Comparison of ENCODE assay signal across 1 cellular context in genomic region chr12:128789356-128789929, GRCh38.
TF ChIP-seq lines count a peak whose summit lies in the region.

No MANE protein-coding gene starts in this region.

TF ChIP-seq in GM12878, 131 proteins besides CTCF, POLR2A, EP300 and RAD21 (continued from another document):
- TF ChIP-seq SKIL (IDR thresholded peaks at IDR 0.05; ENCODE audit: low read depth, poor library complexity, severe bottlenecking) (no peak), TCF7 (IDR thresholded peaks at IDR 0.05; ENCODE audit: borderline replicate concordance) (no peak), SPI1 (IDR thresholded peaks at IDR 0.05; ENCODE audit: borderline replicate concordance, insufficient read depth, low read depth, low read length) (peak; percentile 82; the same call in 1 of the 2 replicates), MEF2A (IDR thresholded peaks at IDR 0.05; ENCODE audit: insufficient read depth, low read depth, low read length) (no peak), IKZF1 (conservative IDR thresholded peaks at IDR 0.05) (peak; percentile 59), ZNF384 (IDR thresholded peaks at IDR 0.05; ENCODE audit: borderline replicate concordance, low read depth, low read length) (0 out of 2 replicates have a peak, but pooled peaks have one; percentile 35), TCF3 (IDR thresholded peaks at IDR 0.05; ENCODE audit: borderline replicate concordance, insufficient read depth, low read depth, low read length) (no peak), EGR1 (IDR thresholded peaks at IDR 0.05; ENCODE audit: borderline replicate concordance in 1 of 2, low read depth in 2 of 2, low read length in 2 of 2) (no peak), MTA3 (IDR thresholded peaks at IDR 0.05; ENCODE audit: borderline replicate concordance, low read length) (no peak), RELB (IDR thresholded peaks at IDR 0.05; ENCODE audit: low read depth) (peak; percentile 47; the same call in 1 of the 2 replicates), NFXL1 (IDR thresholded peaks at IDR 0.05; ENCODE audit: borderline replicate concordance) (no peak), CBFB (IDR thresholded peaks at IDR 0.05; ENCODE audit: low read depth) (no peak), IKZF2 (IDR thresholded peaks at IDR 0.05) (peak; percentile 62 to 69; a peak in 2 of 4 replicates), RAD51 (IDR thresholded peaks at IDR 0.05) (no peak)
